In genomic region chr16:81190667-81191066, GRCh38 we compare ENCODE assay signal across 15 cellular contexts. TPM values are rescaled to one million over a fixed set of nuclear protein-coding genes. Genes with fewer than 3 reads are reported as not detected.
DNase-seq lines count a peak whose midpoint lies in the region; ATAC-seq, FAIRE-seq and TF ChIP-seq lines count a peak whose summit lies in the region.
"Had no signal": no experiment of that assay in that cellular context is flagged by ENCODE, and none has a peak within 500 bp of the region (broad histone marks: within the 10 kb centered on the region; RNA-seq: fewer than 3 reads in every experiment).

No MANE protein-coding gene starts in this region.

- H3K36me3 ChIP-seq in bronchial epithelial cell (ENCODE audit: control insufficient read depth, insufficient read depth, low read length) (no peaks in the 10 kb centered on the region), mesodermal cell (ENCODE audit: control insufficient read depth, insufficient read depth, low read length) (no peaks in the 10 kb centered on the region), neural progenitor cell (no peaks in the 10 kb centered on the region)
- H3K36me3 ChIP-seq: colonic mucosa, ovary, thyroid gland had no signal

- TF ChIP-seq CTCF in bronchial epithelial cell (IDR thresholded peaks at IDR 0.05; ENCODE audit: insufficient read depth, low read length, severe bottlenecking) (no peak), neural progenitor cell (IDR thresholded peaks at IDR 0.05) (no peak)

- H3K36me3 Mint-ChIP-seq in neural progenitor cell, result no peaks in the 10 kb centered on the region

- H2AFZ ChIP-seq in neural progenitor cell (replicated peaks), result no peak overlapping the region

- H3K9me3 ChIP-seq in mesodermal cell (ENCODE audit: control insufficient read depth, low read length) (no peaks in the 10 kb centered on the region), neural progenitor cell (ENCODE audit: low read depth) (no peaks in the 10 kb centered on the region)
- H3K9me3 ChIP-seq: colonic mucosa, ovary, thyroid gland had no signal

- H3K9me3 Mint-ChIP-seq in neural progenitor cell, result no peaks in the 10 kb centered on the region

- H3K4me3 Mint-ChIP-seq in neural progenitor cell, result no peak overlapping the region
- H3K4me3 Mint-ChIP-seq: activated CD4-positive, alpha-beta T cell treated with anti-CD3 and anti-CD28 coated beads for 36 hours had no signal

- H3K27me3 Mint-ChIP-seq in neural progenitor cell (ENCODE audit: insufficient read depth, low read depth), result peaks cover 12% of the 10 kb centered on the region

- H3K27me3 ChIP-seq in bronchial epithelial cell (ENCODE audit: control insufficient read depth, insufficient read depth, low read length) (no peaks in the 10 kb centered on the region), neural progenitor cell (no peaks in the 10 kb centered on the region)
- H3K27me3 ChIP-seq: colonic mucosa, ovary, thyroid gland had no signal

- H4K20me1 ChIP-seq in neural progenitor cell (ENCODE audit: low read depth), result no peaks in the 10 kb centered on the region

- FAIRE-seq in bronchial epithelial cell (lab: Jason Lieb, UNC), result no peak

- peaks cover 10% of the 10 kb centered on the region for H3K4me1 ChIP-seq in mesodermal cell (ENCODE audit: control insufficient read depth, insufficient read depth, low read length, poor library complexity, severe bottlenecking)
- H3K4me1 ChIP-seq in neural progenitor cell, result no peaks in the 10 kb centered on the region
- H3K4me1 ChIP-seq: colonic mucosa had no signal

- 0 to 63% methylated on average over 1 to 3 of the region's 3 CpGs for WGBS in mesodermal cell (ENCODE audit: insufficient coverage in 2 of 2), 2 experiments

- in situ Hi-C loops in ACHN (cut with HindIII; ENCODE audit: low pct_ligation_motif_present, low pct_unique_long_range_greater_than_20kb, low sequenced_read_pairs), result no loop called here

- H3K27ac Mint-ChIP-seq in neural progenitor cell, result no peak overlapping the region
- H3K27ac Mint-ChIP-seq: activated CD4-positive, alpha-beta T cell treated with anti-CD3 and anti-CD28 coated beads for 36 hours had no signal

- ATAC-seq in HG03571 (IDR thresholded peaks at IDR 0.05; ENCODE audit: unreplicated experiment) (no peak), HG03460 (IDR thresholded peaks at IDR 0.05; ENCODE audit: unreplicated experiment) (no peak)
- ATAC-seq: activated CD4-positive, alpha-beta T cell treated with anti-CD3 and anti-CD28 coated beads for 36 hours had no signal

- DNase-seq in ACHN (peak; percentile 31), LHCN-M2 (ENCODE audit: low read depth) (peak; percentile 94), bronchial epithelial cell (ENCODE audit: low read depth) (peak; percentile 21), NCI-H748 (lab: John Stamatoyannopoulos, UW; ENCODE audit: unreplicated experiment) (no peak), neural progenitor cell (ENCODE audit: low spot score) (no peak)
- DNase-seq: activated CD4-positive, alpha-beta T cell treated with anti-CD3 and anti-CD28 coated beads for 36 hours; activated T-cell treated with anti-CD3 and anti-CD28 coated beads, Interleukin-2, amount 50 U/mL, for 1 hour; colonic mucosa; mesendoderm; NCI-H2171; ovary; thyroid gland had no signal

- H3K4me2 ChIP-seq in neural progenitor cell, result no peak overlapping the region

- peak overlapping the region; percentile 7 for H3K27ac ChIP-seq in mesodermal cell (ENCODE audit: low read depth, low read length, severe bottlenecking)
- H3K27ac ChIP-seq in neural progenitor cell, result no peak overlapping the region
- H3K27ac ChIP-seq: colonic mucosa, ovary had no signal

- H3F3A ChIP-seq in neural progenitor cell (ENCODE audit: low read depth), result no peaks in the 10 kb centered on the region

- no peak overlapping the region for H3K9ac ChIP-seq in neural progenitor cell

- peaks cover 15% of the 10 kb centered on the region for H3K4me1 Mint-ChIP-seq in neural progenitor cell

- no peaks in the 10 kb centered on the region for H3K79me2 ChIP-seq in neural progenitor cell (ENCODE audit: low read depth)

- H3K4me3 ChIP-seq in bronchial epithelial cell (ENCODE audit: low read depth, low read length) (no peak overlapping the region), mesodermal cell (ENCODE audit: extremely low read depth, insufficient read depth, low read length, poor library complexity, severe bottlenecking) (no peak overlapping the region), neural progenitor cell (no peak overlapping the region)
- H3K4me3 ChIP-seq: colonic mucosa, ovary, thyroid gland had no signal

RNA-seq across cellular contexts. Expression of gene BCO1, which starts 47.8 kb away (rescaled TPM):
- total RNA-seq in LHCN-M2 (2014; rRNA removed) (not detected in 2 replicates), bronchial epithelial cell (not detected in 2 replicates), neural progenitor cell (ENCODE audit: low replicate concordance) (3.5 and 4.2 TPM in 2 replicates)
- polyA plus RNA-seq in LHCN-M2 (2012), result not detected
- 0.26 TPM for polyA plus RNA-seq in mesodermal cell (2013, experiment 1 of 2)
- polyA plus RNA-seq in mesodermal cell (2013, experiment 2 of 2), result not detected
- total RNA-seq: activated CD4-positive, alpha-beta T cell treated with anti-CD3 and anti-CD28 coated beads for 36 hours had no signal

Comparison
In these comparisons a context has a peak if more than half of its experiments do, and no peak if none do; other contexts are left out.
1. DNase-seq: peak in ACHN (single experiment), LHCN-M2 (single experiment) and bronchial epithelial cell (single experiment); none in NCI-H748 (single experiment) and neural progenitor cell (single experiment).